In the genomic region with DNA sequence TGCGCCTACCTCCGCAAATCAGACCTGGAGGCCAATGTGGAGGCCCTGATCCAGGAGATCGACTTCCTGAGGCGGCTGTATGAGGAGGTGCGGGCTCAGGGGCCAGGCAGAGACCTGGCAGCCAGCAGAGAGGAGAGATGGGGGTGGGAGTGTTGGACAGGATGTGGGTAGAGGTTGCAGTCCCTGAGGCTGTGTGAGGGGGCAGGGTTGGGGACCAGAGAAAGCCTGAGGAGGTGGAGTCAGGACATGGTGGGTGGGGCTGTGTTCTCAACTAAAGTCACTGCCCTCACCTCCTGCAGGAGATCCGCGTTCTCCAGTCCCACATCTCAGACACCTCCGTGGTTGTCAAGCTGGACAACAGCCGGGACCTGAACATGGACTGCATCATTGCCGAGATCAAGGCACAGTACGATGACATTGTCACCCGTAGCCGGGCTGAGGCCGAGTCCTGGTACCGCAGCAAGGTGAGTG, we compare ENCODE assay signal across 10 cellular contexts. TPM values are rescaled to one million over a fixed set of nuclear protein-coding genes. Genes with fewer than 3 reads are reported as not detected.
DNase-seq lines count a peak whose midpoint lies in the region; ATAC-seq, FAIRE-seq and TF ChIP-seq lines count a peak whose summit lies in the region.
"Not testable (repeated sequence)": the region's sequence is repeated elsewhere in the genome, so short reads cannot be mapped to it uniquely, and the experiment has no call there.
"Had no signal": no experiment of that assay in that cellular context is flagged by ENCODE, and none has a peak within 500 bp of the region (broad histone marks: within the 10 kb centered on the region; RNA-seq: fewer than 3 reads in every experiment).

No MANE protein-coding gene starts in this region.

- H3K9me3 Mint-ChIP-seq in activated CD8-positive, alpha-beta T cell treated with anti-CD3 and anti-CD28 coated beads for 36 hours, result not testable (repeated sequence)

- intact Hi-C loops in activated CD8-positive, alpha-beta T cell treated with anti-CD3 and anti-CD28 coated beads for 36 hours (cut with micrococcal nuclease), result not testable (repeated sequence)

- not testable (repeated sequence) for H3K27ac Mint-ChIP-seq in activated CD8-positive, alpha-beta T cell treated with anti-CD3 and anti-CD28 coated beads for 36 hours

- peak; percentile 97 for FAIRE-seq in GM18507 (lab: Jason Lieb, UNC)

- CTCF ChIA-PET in activated CD8-positive, alpha-beta T cell treated with anti-CD3 and anti-CD28 coated beads for 36 hours (lab: Charles Lee), result interaction anchor here (2.0 kb wide), 1 partner anchor 10 kb away, joined by 5 read pairs; no protein-coding TSS in a partner anchor

- TF ChIP-seq CTCF in activated CD8-positive, alpha-beta T cell treated with anti-CD3 and anti-CD28 coated beads for 36 hours (IDR thresholded peaks at IDR 0.05), result not testable (repeated sequence)

- H3K4me1 Mint-ChIP-seq in activated CD8-positive, alpha-beta T cell treated with anti-CD3 and anti-CD28 coated beads for 36 hours (ENCODE audit: low read depth), result peaks cover 15% of the 10 kb centered on the region

- ATAC-seq in GM19455 (IDR thresholded peaks at IDR 0.05; ENCODE audit: unreplicated experiment), result peak; percentile 64
- peak; percentile 76 for ATAC-seq in HG02610 (IDR thresholded peaks at IDR 0.05; ENCODE audit: unreplicated experiment)
- ATAC-seq in HG03175 (IDR thresholded peaks at IDR 0.05; ENCODE audit: unreplicated experiment), result peak; percentile 97
- peak; percentile 70 for ATAC-seq in activated CD8-positive, alpha-beta T cell treated with anti-CD3 and anti-CD28 coated beads for 36 hours

- peaks cover 39% of the 10 kb centered on the region for H3K27me3 Mint-ChIP-seq in activated CD8-positive, alpha-beta T cell treated with anti-CD3 and anti-CD28 coated beads for 36 hours

- H3K36me3 Mint-ChIP-seq in activated CD8-positive, alpha-beta T cell treated with anti-CD3 and anti-CD28 coated beads for 36 hours (ENCODE audit: low read depth), result not testable (repeated sequence)

- not testable (repeated sequence) for H3K4me3 Mint-ChIP-seq in activated CD8-positive, alpha-beta T cell treated with anti-CD3 and anti-CD28 coated beads for 36 hours

- DNase-seq in GM18507 (ENCODE audit: extremely low spot score, insufficient read length, low read depth), result not testable (repeated sequence)
- peak; percentile 17 to 27 for DNase-seq in NOMO-1 (lab: John Stamatoyannopoulos, UW; ENCODE audit: unreplicated experiment in 2 of 2)
- DNase-seq in activated CD8-positive, alpha-beta T cell treated with anti-CD3 and anti-CD28 coated beads for 36 hours, result peak; percentile 63
- DNase-seq in islet precursor cell, result peak; percentile 73

- POLR2A ChIA-PET in activated CD8-positive, alpha-beta T cell treated with anti-CD3 and anti-CD28 coated beads for 36 hours (lab: Charles Lee), result not testable (repeated sequence)

RNA-seq across cellular contexts. Expression of gene KRT81, which starts 13.6 kb away (rescaled TPM):
- total RNA-seq in activated CD8-positive, alpha-beta T cell treated with anti-CD3 and anti-CD28 coated beads for 36 hours, result not detected
- total RNA-seq: G401, lower lobe of right lung, subcutaneous adipose tissue had no signal

RNA-seq across cellular contexts. Expression of gene KRT83, which starts 16.2 kb away (rescaled TPM):
- total RNA-seq in activated CD8-positive, alpha-beta T cell treated with anti-CD3 and anti-CD28 coated beads for 36 hours, result not detected
- total RNA-seq: lower lobe of right lung, subcutaneous adipose tissue had no signal

RNA-seq across cellular contexts. Expression of gene KRT86, which starts 30.5 kb away (rescaled TPM):
- total RNA-seq in activated CD8-positive, alpha-beta T cell treated with anti-CD3 and anti-CD28 coated beads for 36 hours, result not detected
- total RNA-seq: G401 had no signal
